Comparison of ENCODE assay signal across 1 cellular context in genomic region chr21:37257967-37258877, GRCh38.
TF ChIP-seq lines count a peak whose summit lies in the region.

No MANE protein-coding gene starts in this region.

TF ChIP-seq in WTC11, 78 proteins besides CTCF, POLR2A, EP300 and RAD21 (continued from another document):
- TF ChIP-seq AR (CRISPR knock-in tag; IDR thresholded peaks at IDR 0.05) (0 out of 2 replicates have a peak, but pooled peaks have one; percentile 25), MAX (CRISPR knock-in tag; IDR thresholded peaks at IDR 0.05) (peak; percentile 90), ZNF532 (CRISPR knock-in tag; IDR thresholded peaks at IDR 0.05; ENCODE audit: borderline replicate concordance) (0 out of 2 replicates have a peak, but pooled peaks have one; percentile 27), ESRRA (CRISPR knock-in tag; IDR thresholded peaks at IDR 0.05; ENCODE audit: borderline replicate concordance) (0 out of 2 replicates have a peak, but pooled peaks have one; percentile 22), CREM (CRISPR knock-in tag; IDR thresholded peaks at IDR 0.05) (peak; percentile 79; the same call in 1 of the 2 replicates), ERG (CRISPR knock-in tag; IDR thresholded peaks at IDR 0.05) (no peak), E2F5 (CRISPR knock-in tag; IDR thresholded peaks at IDR 0.05) (peak; percentile 78), FOXK1 (CRISPR knock-in tag; IDR thresholded peaks at IDR 0.05) (peak; percentile 75)
